Comparison of ENCODE assay signal across 16 cellular contexts in genomic region chr1:154624756-154625643, GRCh38. TPM values are rescaled to one million over a fixed set of nuclear protein-coding genes. Genes with fewer than 3 reads are reported as not detected.
DNase-seq lines count a peak whose midpoint lies in the region; ATAC-seq, FAIRE-seq and TF ChIP-seq lines count a peak whose summit lies in the region.
"Had no signal": no experiment of that assay in that cellular context is flagged by ENCODE, and none has a peak within 500 bp of the region (broad histone marks: within the 10 kb centered on the region; RNA-seq: fewer than 3 reads in every experiment).

No MANE protein-coding gene starts in this region.

- H3K79me2 ChIP-seq in mammary epithelial cell (ENCODE audit: insufficient read depth, low read length): peaks cover 74% of the 10 kb centered on the region

- peaks cover 2% of the 10 kb centered on the region for H3K36me3 ChIP-seq in mammary epithelial cell (ENCODE audit: insufficient read depth, low read length)
- H3K36me3 ChIP-seq in neutrophil: no peaks in the 10 kb centered on the region
- no peaks in the 10 kb centered on the region for H3K36me3 ChIP-seq in kidney (ENCODE audit: control insufficient read depth in 1 of 2, insufficient read depth in 2 of 2, low read length in 2 of 2)
- no peaks in the 10 kb centered on the region for H3K36me3 ChIP-seq in body of pancreas (replicated peaks in 1 of 2; ENCODE audit: insufficient read depth in 1 of 2, low read depth in 2 of 2)
- H3K36me3 ChIP-seq: transverse colon had no signal

- H2AFZ ChIP-seq in mammary epithelial cell (ENCODE audit: low read depth, low read length): no peak overlapping the region

- no peak for TF ChIP-seq CTCF in mammary epithelial cell (conservative IDR thresholded peaks at IDR 0.05 in 1 of 2, IDR thresholded peaks at IDR 0.05 in 1 of 2; ENCODE audit: extremely low read depth in 1 of 2, insufficient read depth in 1 of 2, low read depth in 1 of 2, low read length in 2 of 2)
- TF ChIP-seq CTCF in neutrophil (IDR thresholded peaks at IDR 0.05): no peak
- TF ChIP-seq CTCF in kidney (IDR thresholded peaks at IDR 0.05; ENCODE audit: borderline replicate concordance, extremely low read depth, insufficient read depth): no peak
- TF ChIP-seq CTCF in body of pancreas (IDR thresholded peaks at IDR 0.05): no peak

- CTCF ChIA-PET in mammary epithelial cell (lab: Charles Lee; ENCODE audit: low non-redundant PET): no interaction called here

- H3K9ac ChIP-seq in mammary epithelial cell (ENCODE audit: insufficient read depth, low read length): no peak overlapping the region
- no peak overlapping the region for H3K9ac ChIP-seq in kidney (ENCODE audit: low read length in 2 of 2)

- in situ Hi-C loops in mammary epithelial cell (cut with MboI; ENCODE audit: low sequenced_read_pairs in 2 of 2): no loop called here

- no peaks in the 10 kb centered on the region for H3K9me3 ChIP-seq in mammary epithelial cell (replicated peaks; ENCODE audit: insufficient read depth, low read length)
- no peaks in the 10 kb centered on the region for H3K9me3 ChIP-seq in neutrophil
- H3K9me3 ChIP-seq in kidney (ENCODE audit: control insufficient read depth in 1 of 2, low read length in 2 of 2): peaks cover 0 to 3% of the 10 kb centered on the region in 2 donors
- H3K9me3 ChIP-seq in body of pancreas: no peaks in the 10 kb centered on the region
- H3K9me3 ChIP-seq: transverse colon had no signal

- ATAC-seq in GM21723 (IDR thresholded peaks at IDR 0.05; ENCODE audit: unreplicated experiment) (no peak), body of pancreas (no peak)

- H3K27me3 ChIP-seq in mammary epithelial cell (ENCODE audit: insufficient read depth, low read length) (no peaks in the 10 kb centered on the region), neutrophil (no peaks in the 10 kb centered on the region), body of pancreas (no peaks in the 10 kb centered on the region)
- H3K27me3 ChIP-seq: transverse colon had no signal

- intact Hi-C loops in mammary epithelial cell (cut with micrococcal nuclease) (no loop called here), kidney (cut with DNase I) (no loop called here), body of pancreas (cut with DNase I) (no loop called here)

- dilution Hi-C loops in mammary epithelial cell (cut with HindIII; ENCODE audit: low sequenced_read_pairs): no loop called here

- TF ChIP-seq POLR2A in body of pancreas (IDR thresholded peaks at IDR 0.05): no peak

- no peaks in the 10 kb centered on the region for H4K20me1 ChIP-seq in mammary epithelial cell (ENCODE audit: insufficient read depth, low read length)

- no peak overlapping the region for H3K4me2 ChIP-seq in mammary epithelial cell (ENCODE audit: insufficient read depth, low read depth, low read length)

- FAIRE-seq in kidney (lab: Jason Lieb, UNC): no peak

- H3K27ac ChIP-seq in mammary epithelial cell (ENCODE audit: insufficient read depth, low read depth, low read length) (no peak overlapping the region), neutrophil (peak overlapping the region; percentile 43), kidney (ENCODE audit: low read depth in 2 of 2, low read length in 2 of 2) (no peak overlapping the region), body of pancreas (no peak overlapping the region)
- H3K27ac ChIP-seq: 22Rv1, coronary artery, transverse colon had no signal

- WGBS in mammary epithelial cell (ENCODE audit: low coverage, missing lambda C conversion rate): 99% methylated on average over 8 of the region's 8 CpGs
- 86 to 93% methylated on average over 8 of the region's 8 CpGs for WGBS in body of pancreas, 2 donors

- H3K4me3 ChIP-seq in mammary epithelial cell (replicated peaks in 1 of 3; ENCODE audit: insufficient read depth in 1 of 3, low read depth in 2 of 3, low read length in 3 of 3): no peak overlapping the region
- no peak overlapping the region for H3K4me3 ChIP-seq in neutrophil (ENCODE audit: low read depth in 1 of 2, low read length in 1 of 2)
- no peak overlapping the region for H3K4me3 ChIP-seq in kidney (ENCODE audit: low read length in 2 of 2)
- no peak overlapping the region for H3K4me3 ChIP-seq in body of pancreas
- H3K4me3 ChIP-seq: coronary artery, transverse colon had no signal

- TSS peak; percentile 8 for BruUV-seq in mammary epithelial cell (replicated peaks; lab: Mats Ljungman, UMichigan)

- DNase-seq in SIG-M5 treated with dmso at 0.1 percent for 504 hours (lab: John Stamatoyannopoulos, UW; ENCODE audit: unreplicated experiment) (peak; percentile 24), SIG-M5 (lab: John Stamatoyannopoulos, UW) (no peak), MV-4-11 (lab: John Stamatoyannopoulos, UW) (peak; percentile 81), mammary epithelial cell (peak; percentile 46), kidney (no peak), body of pancreas (no peak)
- DNase-seq: activated CD4-positive, alpha-beta T cell treated with anti-CD3 and anti-CD28 coated beads, Interleukin-2, amount 50 U/mL, for 48 hours; GF-D8; NCI-H1694; Right ventricle myocardium superior; stimulated activated CD4-positive, alpha-beta T cell treated with anti-CD3 and anti-CD28 coated beads, Interleukin-4, amount 100 ng/mL, for 4 hours; transverse colon had no signal

- H3K4me1 ChIP-seq in mammary epithelial cell (ENCODE audit: insufficient read depth, low read length) (peaks cover 17% of the 10 kb centered on the region), neutrophil (ENCODE audit: control insufficient read depth in 1 of 2, insufficient read depth in 1 of 2, low read depth in 1 of 2, low read length in 1 of 2) (peaks cover 54 to 66% of the 10 kb centered on the region in 2 experiments), kidney (ENCODE audit: control insufficient read depth in 1 of 2, insufficient read depth in 1 of 2, low read depth in 1 of 2, low read length in 2 of 2) (peaks cover 0 to 6% of the 10 kb centered on the region in 2 donors), body of pancreas (peaks cover 13% of the 10 kb centered on the region)

RNA-seq across cellular contexts. Expression of gene ADAR, which starts 17.0 kb away (rescaled TPM):
- total RNA-seq in mammary epithelial cell: 100 to 1,000 TPM in 1 of 2 donors, 10 to 100 TPM in 1; 89.7 to 125 TPM
- polyA plus RNA-seq in mammary epithelial cell: 83.3 TPM
- 167 TPM for polyA minus RNA-seq in mammary epithelial cell
- 154 TPM for total RNA-seq in kidney
- 40.3 TPM for polyA plus RNA-seq in kidney (ENCODE audit: insufficient read depth, low read depth, low replicate concordance)
- 100 to 1,000 TPM in 1 of 2 donors, 10 to 100 TPM in 1; 54.0 to 103 TPM for total RNA-seq in body of pancreas

RNA-seq across cellular contexts. Expression of gene CHRNB2, which starts 57.4 kb away (rescaled TPM):
- total RNA-seq in mammary epithelial cell (under 1 TPM; 0.17 to 0.19 TPM), kidney (0.60 TPM), body of pancreas (1 to 10 TPM in 1 of 2 donors, under 1 TPM in 1; 0.52 to 7.6 TPM)
- polyA plus RNA-seq in mammary epithelial cell (0.17 TPM), kidney (ENCODE audit: insufficient read depth, low read depth, low replicate concordance) (not detected)
- 1.7 TPM for polyA minus RNA-seq in mammary epithelial cell
- total RNA-seq: Right ventricle myocardium superior had no signal

Comparison
In these comparisons a context has a peak if more than half of its experiments do, and no peak if none do; other contexts are left out.
1. DNase-seq: peak in SIG-M5 treated with dmso at 0.1 percent for 504 hours (single experiment), MV-4-11 (single experiment) and mammary epithelial cell (single experiment); none in SIG-M5 (single experiment), kidney (single experiment) and body of pancreas (0 of 4).